1 cellular context compared by ENCODE assay signal in genomic region chr7:105011771-105012502, GRCh38.
TF ChIP-seq lines count a peak whose summit lies in the region.

No MANE protein-coding gene starts in this region.

TF ChIP-seq in K562, 482 proteins besides CTCF, POLR2A, EP300 and RAD21 (continued from another document and continues in another):
- TF ChIP-seq ZFP36 (IDR thresholded peaks at IDR 0.05; ENCODE audit: low read depth, low read length, partially characterized antibody) (peak; percentile 40), ELK3 (CRISPR knock-in tag; IDR thresholded peaks at IDR 0.05) (0 out of 2 replicates have a peak, but pooled peaks have one; percentile 78), CBFA2T2 (conservative IDR thresholded peaks at IDR 0.05) (no peak), MYBL2 (IDR thresholded peaks at IDR 0.05; ENCODE audit: low read depth) (no peak; the same call in 1 of the 2 replicates), MYBL2 (CRISPR knock-in tag; IDR thresholded peaks at IDR 0.05; ENCODE audit: borderline replicate concordance) (no peak), CC2D1A (IDR thresholded peaks at IDR 0.05) (no peak), ATF3 (IDR thresholded peaks at IDR 0.05) (no peak), ATF3 (CRISPR knock-in tag; conservative IDR thresholded peaks at IDR 0.05) (no peak), BCL6 (CRISPR knock-in tag; IDR thresholded peaks at IDR 0.05) (peak; percentile 40; the same call in 1 of the 2 replicates), CREB3 (tag; conservative IDR thresholded peaks at IDR 0.05; ENCODE audit: low read depth) (peak; percentile 19; the same call in 1 of the 2 replicates), CEBPB (tag; IDR thresholded peaks at IDR 0.05) (no peak), ZNF274 (IDR thresholded peaks at IDR 0.05; ENCODE audit: borderline replicate concordance, low read depth, low read length) (no peak), DEAF1 (CRISPR knock-in tag; IDR thresholded peaks at IDR 0.05) (peak; percentile 14; the same call in 1 of the 2 replicates), ZFP1 (CRISPR knock-in tag; IDR thresholded peaks at IDR 0.05) (0 out of 2 replicates have a peak, but pooled peaks have one; percentile 28), ZNF324 (CRISPR knock-in tag; IDR thresholded peaks at IDR 0.05) (0 out of 2 replicates have a peak, but pooled peaks have one; percentile 36), HEY1 (CRISPR knock-in tag; IDR thresholded peaks at IDR 0.05; ENCODE audit: borderline replicate concordance) (0 out of 2 replicates have a peak, but pooled peaks have one; percentile 44), NFATC3 (IDR thresholded peaks at IDR 0.05) (peak; percentile 71; the same call in 1 of the 2 replicates), TEAD4 (IDR thresholded peaks at IDR 0.05; ENCODE audit: low read length) (no peak), TEAD4 (CRISPR knock-in tag; IDR thresholded peaks at IDR 0.05; ENCODE audit: borderline replicate concordance) (no peak), ILK (tag; IDR thresholded peaks at IDR 0.05; ENCODE audit: borderline replicate concordance, low read depth) (no peak), ZNF586 (CRISPR knock-in tag; conservative IDR thresholded peaks at IDR 0.05) (0 out of 2 replicates have a peak, but pooled peaks have one; percentile 41), GTF2B (IDR thresholded peaks at IDR 0.05; ENCODE audit: extremely low read depth, insufficient read length) (peak; percentile 61), MTF1 (CRISPR knock-in tag; IDR thresholded peaks at IDR 0.05; ENCODE audit: borderline replicate concordance) (0 out of 2 replicates have a peak, but pooled peaks have one; percentile 49), ASH1L (IDR thresholded peaks at IDR 0.05; ENCODE audit: borderline replicate concordance, low read depth, partially characterized antibody) (peak; percentile 24), ZNF143 (CRISPR knock-in tag; IDR thresholded peaks at IDR 0.05) (no peak), BCLAF1 (IDR thresholded peaks at IDR 0.05; ENCODE audit: borderline replicate concordance in 1 of 2, control insufficient read depth in 1 of 2, low read depth in 2 of 2, low read length in 1 of 2) (0 out of 4 replicates have a peak, but pooled peaks of 1 of the 2 experiments have one; percentile 3), TSHZ1 (CRISPR knock-in tag; IDR thresholded peaks at IDR 0.05) (0 out of 2 replicates have a peak, but pooled peaks have one; percentile 41), EHMT2 (IDR thresholded peaks at IDR 0.05) (no peak), ZNF184 (CRISPR knock-in tag; IDR thresholded peaks at IDR 0.05) (no peak), RFX5 (IDR thresholded peaks at IDR 0.05; ENCODE audit: low read depth, low read length) (no peak; the same call in 1 of the 2 replicates), ARID2 (IDR thresholded peaks at IDR 0.05) (0 out of 2 replicates have a peak, but pooled peaks have one; percentile 27), BACH1 (tag; IDR thresholded peaks at IDR 0.05) (peak; percentile 72; the same call in 1 of the 2 replicates), HMG20B (CRISPR knock-in tag; IDR thresholded peaks at IDR 0.05) (no peak), TAF7 (tag; IDR thresholded peaks at IDR 0.05) (0 out of 2 replicates have a peak, but pooled peaks have one; percentile 92), ATF2 (CRISPR knock-in tag; IDR thresholded peaks at IDR 0.05) (no peak), ZBED1 (IDR thresholded peaks at IDR 0.05) (no peak), GABPB2 (CRISPR knock-in tag; conservative IDR thresholded peaks at IDR 0.05) (no peak), ERF (CRISPR knock-in tag; IDR thresholded peaks at IDR 0.05) (no peak), ZNF175 (CRISPR knock-in tag; IDR thresholded peaks at IDR 0.05; ENCODE audit: low read depth) (no peak; the same call in 1 of the 2 replicates), PTTG1 (tag; IDR thresholded peaks at IDR 0.05; ENCODE audit: low read depth) (0 out of 2 replicates have a peak, but pooled peaks have one; percentile 19), GATAD2B (IDR thresholded peaks at IDR 0.05; ENCODE audit: borderline replicate concordance) (no peak), ZNF76 (CRISPR knock-in tag; IDR thresholded peaks at IDR 0.05; ENCODE audit: borderline replicate concordance) (no peak; the same call in 1 of the 2 replicates), DDX20 (tag; IDR thresholded peaks at IDR 0.05; ENCODE audit: low read depth) (no peak), ZNF589 (CRISPR knock-in tag; IDR thresholded peaks at IDR 0.05; ENCODE audit: low read depth) (peak; percentile 64), MEIS2 (IDR thresholded peaks at IDR 0.05; ENCODE audit: partially characterized antibody) (no peak), ELF4 (CRISPR knock-in tag; IDR thresholded peaks at IDR 0.05) (peak; percentile 36; the same call in 1 of the 2 replicates), TAF9B (IDR thresholded peaks at IDR 0.05; ENCODE audit: partially characterized antibody) (no peak), MLLT1 (IDR thresholded peaks at IDR 0.05) (peak in 1 of 2 experiments; percentile 89; a peak in 3 of 4 replicates), EP400 (IDR thresholded peaks at IDR 0.05) (no peak), ZNF551 (CRISPR knock-in tag; IDR thresholded peaks at IDR 0.05) (no peak), SMAD3 (CRISPR knock-in tag; conservative IDR thresholded peaks at IDR 0.05) (no peak), ID3 (CRISPR knock-in tag; IDR thresholded peaks at IDR 0.05) (0 out of 2 replicates have a peak, but pooled peaks have one; percentile 27), ID3 (tag; IDR thresholded peaks at IDR 0.05) (no peak), CBX2 (IDR thresholded peaks at IDR 0.05; ENCODE audit: insufficient read depth, low read length, poor library complexity, severe bottlenecking) (no peak), MXI1 (IDR thresholded peaks at IDR 0.05; ENCODE audit: low read depth, low read length) (0 out of 2 replicates have a peak, but pooled peaks have one; percentile 2), KLF13 (tag; IDR thresholded peaks at IDR 0.05; ENCODE audit: borderline replicate concordance, low read depth) (no peak), ZBTB1 (CRISPR knock-in tag; IDR thresholded peaks at IDR 0.05; ENCODE audit: borderline replicate concordance, low read depth) (no peak)
